ENCODE assay signal across 12 cellular contexts in the genomic region with DNA sequence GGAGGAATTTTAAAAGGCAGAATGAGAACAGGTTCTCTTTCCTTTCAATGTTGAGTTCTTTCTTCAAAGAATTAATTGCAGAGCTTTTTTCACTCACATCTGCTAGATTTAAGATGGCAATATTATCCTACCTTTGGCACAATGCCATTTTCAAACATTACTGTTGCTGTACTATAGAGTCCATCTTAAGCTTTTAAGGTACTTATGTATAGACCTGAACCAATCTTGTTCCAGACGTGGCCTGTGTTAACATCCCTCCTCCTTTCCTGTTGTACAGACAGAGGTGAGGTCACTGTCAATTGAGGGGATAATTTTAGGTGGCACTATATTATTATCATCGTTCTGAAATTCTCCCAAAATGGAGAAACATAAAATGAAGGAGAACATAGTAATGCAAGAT. TPM values are rescaled to one million over a fixed set of nuclear protein-coding genes. Genes with fewer than 3 reads are reported as not detected.
"Had no signal": no experiment of that assay in that cellular context is flagged by ENCODE, and none has a peak within 500 bp of the region (broad histone marks: within the 10 kb centered on the region; RNA-seq: fewer than 3 reads in every experiment).

No MANE protein-coding gene starts in this region.

- H3K27ac ChIP-seq: adrenal gland, parathyroid adenoma, testis had no signal

- H3K4me3 ChIP-seq: adrenal gland, testis had no signal

- DNase-seq: activated CD4-positive, alpha-beta T cell treated with anti-CD3 and anti-CD28 coated beads, Interleukin-2, amount 50 U/mL, for 4 hours; activated naive CD4-positive, alpha-beta T cell treated with anti-CD3 and anti-CD28 coated beads, Interleukin-2, amount 50 U/mL, for 16 hours; activated T-cell treated with anti-CD3 and anti-CD28 coated beads, Interleukin-2, amount 50 U/mL, for 1 hour; effector CD4-positive, alpha-beta T cell; foreskin melanocyte; head of caudate nucleus; stimulated activated CD4-positive, alpha-beta T cell treated with anti-CD3 and anti-CD28 coated beads, Interleukin-4, amount 100 ng/mL, for 4 hours; stimulated activated naive CD8-positive, alpha-beta T cell treated with anti-CD3 and anti-CD28 coated beads, Interleukin-15, amount 100 ng/mL, for 72 hours; testis had no signal

- H3K4me3 Mint-ChIP-seq: stimulated activated naive CD8-positive, alpha-beta T cell treated with anti-CD3 and anti-CD28 coated beads, Interleukin-15, amount 100 ng/mL, for 72 hours had no signal

- H3K4me1 ChIP-seq: adrenal gland, parathyroid adenoma, testis had no signal

- H3K27me3 ChIP-seq: adrenal gland, testis had no signal

- H3K4me1 Mint-ChIP-seq: stimulated activated naive CD8-positive, alpha-beta T cell treated with anti-CD3 and anti-CD28 coated beads, Interleukin-15, amount 100 ng/mL, for 72 hours had no signal

- H3K9me3 Mint-ChIP-seq: stimulated activated naive CD8-positive, alpha-beta T cell treated with anti-CD3 and anti-CD28 coated beads, Interleukin-15, amount 100 ng/mL, for 72 hours had no signal

- H3K27me3 Mint-ChIP-seq: stimulated activated naive CD8-positive, alpha-beta T cell treated with anti-CD3 and anti-CD28 coated beads, Interleukin-15, amount 100 ng/mL, for 72 hours had no signal

- H3K27ac Mint-ChIP-seq: stimulated activated naive CD8-positive, alpha-beta T cell treated with anti-CD3 and anti-CD28 coated beads, Interleukin-15, amount 100 ng/mL, for 72 hours had no signal

- H2AFZ ChIP-seq: parathyroid adenoma had no signal

- H3K79me2 ChIP-seq: parathyroid adenoma had no signal

- H3K36me3 ChIP-seq: adrenal gland had no signal

- H3K9me3 ChIP-seq: testis had no signal

- H3K9ac ChIP-seq: parathyroid adenoma had no signal

RNA-seq across cellular contexts. Expression of gene MYOZ2, which starts 53.0 kb away (rescaled TPM):
- total RNA-seq: lower leg skin had no signal
